ENCODE assay signal across 1 cellular context in the genomic region with DNA sequence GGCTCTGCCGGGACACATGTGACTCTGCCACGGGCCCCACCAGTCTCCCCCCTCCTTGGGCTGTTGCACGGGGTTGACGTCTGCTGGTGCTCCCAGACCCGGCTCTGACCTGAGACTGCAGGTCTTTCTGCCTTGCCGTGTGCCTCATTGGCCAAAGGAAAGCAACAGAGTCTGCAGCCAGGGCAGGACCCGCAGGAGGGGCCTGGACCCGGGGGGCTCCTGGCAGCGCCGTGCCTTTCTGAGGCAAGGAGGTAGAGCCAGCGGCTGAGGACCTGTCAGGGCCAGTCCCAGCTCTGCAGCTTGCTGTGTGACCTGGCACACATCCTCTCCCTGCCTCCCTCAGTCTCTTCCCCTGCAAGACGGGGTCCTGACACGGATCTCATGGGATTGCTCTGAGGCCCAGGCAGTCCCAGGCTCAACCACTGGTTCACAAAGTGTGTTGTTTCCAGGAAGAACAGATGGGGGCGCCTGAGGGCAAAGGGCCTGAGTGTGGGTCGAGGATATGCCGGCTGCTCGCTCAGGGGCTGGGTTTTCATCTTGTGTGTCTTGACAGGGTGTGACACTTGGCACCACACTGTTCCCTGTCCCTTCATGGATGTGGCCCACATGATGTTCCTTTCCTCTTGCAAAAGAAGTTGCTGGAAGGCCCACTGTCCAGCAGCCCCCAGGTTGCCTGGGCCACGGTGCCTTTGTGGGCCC.
TF ChIP-seq lines count a peak whose summit lies in the region.

No MANE protein-coding gene starts in this region.

TF ChIP-seq in A549, 52 proteins besides CTCF, POLR2A, EP300 and RAD21 (continued from another document):
- no peak for TF ChIP-seq MAZ (IDR thresholded peaks at IDR 0.05; ENCODE audit: borderline replicate concordance, low read depth, low read length)
- no peak for TF ChIP-seq RFX5 (IDR thresholded peaks at IDR 0.05)
- no peak for TF ChIP-seq ESRRA (IDR thresholded peaks at IDR 0.05; ENCODE audit: borderline replicate concordance, low read length)
- TF ChIP-seq HOXB5 (CRISPR knock-in tag; IDR thresholded peaks at IDR 0.05): no peak
- no peak for TF ChIP-seq ZC3H11A (IDR thresholded peaks at IDR 0.05)
- TF ChIP-seq SREBF2 (IDR thresholded peaks at IDR 0.05): no peak
- TF ChIP-seq TFCP2L1 (CRISPR knock-in tag; IDR thresholded peaks at IDR 0.05): no peak
- TF ChIP-seq MYC (IDR thresholded peaks at IDR 0.05; ENCODE audit: borderline replicate concordance, low read length): no peak
- TF ChIP-seq CHD4 (IDR thresholded peaks at IDR 0.05; ENCODE audit: borderline replicate concordance): no peak
- no peak for TF ChIP-seq EHF (CRISPR knock-in tag; IDR thresholded peaks at IDR 0.05)
- TF ChIP-seq ATOH8 (CRISPR knock-in tag; IDR thresholded peaks at IDR 0.05; ENCODE audit: low read depth): no peak
- TF ChIP-seq HES2 (IDR thresholded peaks at IDR 0.05): no peak
